In genomic region chr17:40326014-40326831, GRCh38 we compare ENCODE assay signal across 9 cellular contexts. TPM values are rescaled to one million over a fixed set of nuclear protein-coding genes. Genes with fewer than 3 reads are reported as not detected.
A peak's percentile ranks its signal among the peaks of the same experiment; 100 is the strongest.
DNase-seq lines count a peak whose midpoint lies in the region; ATAC-seq and TF ChIP-seq lines count a peak whose summit lies in the region.
"Had no signal": no experiment of that assay in that cellular context is flagged by ENCODE, and none has a peak within 500 bp of the region (broad histone marks: within the 10 kb centered on the region; RNA-seq: fewer than 3 reads in every experiment).

No MANE protein-coding gene starts in this region.

- H3K9me3 ChIP-seq in skeletal muscle tissue (ENCODE audit: control insufficient read depth in 3 of 3, low read length in 3 of 3): no peaks in the 10 kb centered on the region
- H3K9me3 ChIP-seq in A673 (ENCODE audit: low read depth, low read length, poor library complexity, severe bottlenecking): no peaks in the 10 kb centered on the region

- H3K4me3 ChIP-seq in skeletal muscle tissue (ENCODE audit: low read length in 3 of 3) (peak overlapping the region; percentile 7 to 45 (median 28)), A673 (ENCODE audit: low read depth, low read length, poor library complexity, severe bottlenecking) (no peak overlapping the region)

- CTCF ChIA-PET in A673 (lab: Charles Lee): no interaction called here

- peak in 3 of 5 experiments; percentile 50 to 92 (median 79) for DNase-seq in T-helper 2 cell
- DNase-seq in effector CD8-positive, alpha-beta T cell (lab: John Stamatoyannopoulos, UW): peak; percentile 26
- DNase-seq in A673 (ENCODE audit: low spot score): no peak
- DNase-seq in cerebellar nuclear complex (lab: John Stamatoyannopoulos, UW): no peak
- DNase-seq in NCI-H524 treated with DMSO at 0.1 percent for 48 hours (lab: John Stamatoyannopoulos, UW): no peak
- DNase-seq in NCI-H2081 treated with DMSO at 0.1 percent for 48 hours (lab: John Stamatoyannopoulos, UW): no peak

- intact Hi-C loops in A673 (cut with micrococcal nuclease; ENCODE audit: unreplicated experiment): no loop called here

- POLR2A ChIA-PET in A673 (lab: Charles Lee; ENCODE audit: low non-redundant PET): interaction anchor here (0.5 kb wide), 1 partner anchor 123 kb away, joined by 10 read pairs; no protein-coding TSS in a partner anchor

- no peaks in the 10 kb centered on the region for H3K27me3 ChIP-seq in skeletal muscle tissue (ENCODE audit: control insufficient read depth in 3 of 3, insufficient read depth in 3 of 3, low read length in 3 of 3)
- H3K27me3 ChIP-seq in A673 (replicated peaks; ENCODE audit: insufficient read depth, low read depth, low read length, poor library complexity): no peaks in the 10 kb centered on the region

- TF ChIP-seq CTCF in A673 (conservative IDR thresholded peaks at IDR 0.05; ENCODE audit: low read depth, low read length): no peak

- peak overlapping the region; percentile 33 to 66 (median 48) for H3K9ac ChIP-seq in skeletal muscle tissue (ENCODE audit: low read depth in 1 of 3, low read length in 3 of 3)

- peak; percentile 31 for ATAC-seq in GM18909 (IDR thresholded peaks at IDR 0.05; ENCODE audit: poor library complexity, unreplicated experiment)

- H3K27ac ChIP-seq in skeletal muscle tissue (ENCODE audit: low read depth, low read length) (peak overlapping the region; percentile 81), A673 (ENCODE audit: low read depth, low read length, poor library complexity, severe bottlenecking) (no peak overlapping the region)

- H3K36me3 ChIP-seq in skeletal muscle tissue (ENCODE audit: control insufficient read depth in 3 of 3, insufficient read depth in 3 of 3, low read length in 3 of 3) (peaks cover 0 to under 1% (median 0%) of the 10 kb centered on the region in 3 donors), A673 (ENCODE audit: insufficient read depth, low read length, poor library complexity, severe bottlenecking) (no peaks in the 10 kb centered on the region)

- peaks cover 93 to 99% (median 94%) of the 10 kb centered on the region in 3 donors for H3K4me1 ChIP-seq in skeletal muscle tissue (ENCODE audit: control insufficient read depth in 3 of 3, insufficient read depth in 3 of 3, low read length in 3 of 3)
- peaks cover 27% of the 10 kb centered on the region for H3K4me1 ChIP-seq in A673 (ENCODE audit: insufficient read depth, low read length, poor library complexity, severe bottlenecking)

- BruUV-seq in A673 (replicated peaks; lab: Mats Ljungman, UMichigan): no TSS peak

RNA-seq across cellular contexts. Expression of gene RARA, which starts 17.2 kb away (rescaled TPM):
- 17.2 TPM for total RNA-seq in skeletal muscle tissue
- total RNA-seq in A673 (2021): 25.4 and 30.3 TPM in 2 replicates

RNA-seq across cellular contexts. Expression of gene GJD3, which starts 38.3 kb away (rescaled TPM):
- total RNA-seq in skeletal muscle tissue (0.52 TPM), A673 (2021) (not detected in 2 replicates)
- total RNA-seq: kidney epithelial cell had no signal

RNA-seq across cellular contexts. Expression of gene CDC6, which starts 38.5 kb away (rescaled TPM):
- 4.2 TPM for total RNA-seq in skeletal muscle tissue
- total RNA-seq in A673 (2021): 82.6 and 85.7 TPM in 2 replicates

Comparison
In these comparisons a context has a peak if more than half of its experiments do, and no peak if none do; other contexts are left out.
1. DNase-seq: peak in T-helper 2 cell (3 of 5) and effector CD8-positive, alpha-beta T cell (single experiment); none in A673 (single experiment), cerebellar nuclear complex (0 of 2), NCI-H524 treated with DMSO at 0.1 percent for 48 hours (single experiment) and NCI-H2081 treated with DMSO at 0.1 percent for 48 hours (single experiment).
2. RNA of gene CDC6, which starts 38.5 kb away (total RNA-seq): 82.6 to 85.7 TPM in A673; 4.2 TPM in skeletal muscle tissue (single experiment); every median in the first group is over 10 times any median in the second.